9 cellular contexts compared by ENCODE assay signal in genomic region chr17:49997773-49998703, GRCh38. TPM values are rescaled to one million over a fixed set of nuclear protein-coding genes. Genes with fewer than 3 reads are reported as not detected.
DNase-seq lines count a peak whose midpoint lies in the region; ATAC-seq, FAIRE-seq and TF ChIP-seq lines count a peak whose summit lies in the region.
"Had no signal": no experiment of that assay in that cellular context is flagged by ENCODE, and none has a peak within 500 bp of the region (broad histone marks: within the 10 kb centered on the region; RNA-seq: fewer than 3 reads in every experiment).

No MANE protein-coding gene starts in this region.

- no peaks in the 10 kb centered on the region for H3K79me2 ChIP-seq in keratinocyte (ENCODE audit: control insufficient read depth, insufficient read depth, low read length)

- peaks cover 6% of the 10 kb centered on the region for H3K27me3 ChIP-seq in WERI-Rb-1 (ENCODE audit: insufficient read depth, low read depth, severe bottlenecking)
- peaks cover 0 to 30% of the 10 kb centered on the region in 2 donors for H3K27me3 ChIP-seq in breast epithelium
- peaks cover 59% of the 10 kb centered on the region for H3K27me3 ChIP-seq in keratinocyte (ENCODE audit: control insufficient read depth, extremely low read depth, insufficient read depth, low read length)

- DNase-seq in DMS79 (lab: John Stamatoyannopoulos, UW) (peak; percentile 83), NCI-H2196 (lab: John Stamatoyannopoulos, UW; ENCODE audit: unreplicated experiment) (peak; percentile 94), WERI-Rb-1 (peak; percentile 94), breast epithelium (ENCODE audit: low spot score in 2 of 2) (peak; percentile 73 to 84), keratinocyte (ENCODE audit: low read depth, low spot score) (no peak)
- DNase-seq in stimulated activated CD4-positive, alpha-beta T cell treated with anti-CD3 and anti-CD28 coated beads, Interleukin-15, amount 100 ng/mL, for 24 hours = peak; percentile 89

- H3K9me3 ChIP-seq in WERI-Rb-1 (ENCODE audit: severe bottlenecking) = no peaks in the 10 kb centered on the region
- H3K9me3 ChIP-seq in breast epithelium = no peaks in the 10 kb centered on the region
- no peaks in the 10 kb centered on the region for H3K9me3 ChIP-seq in keratinocyte (ENCODE audit: control insufficient read depth, low read depth, low read length)

- dilution Hi-C loops in keratinocyte (cut with MboI; ENCODE audit: extremely low pct_ligation_motif_present, low sequenced_read_pairs) = loop anchor here (10.0 kb wide), 1 partner anchor 113 kb away; no protein-coding TSS in a partner anchor

- TF ChIP-seq POLR2A in breast epithelium (IDR thresholded peaks at IDR 0.05) = no peak

- intact Hi-C loops in breast epithelium (cut with DNase I; ENCODE audit: low total_unique reads) = loop anchor here (10.0 kb wide), 1 partner anchor 443 kb away; no protein-coding TSS in a partner anchor

- H3K9ac ChIP-seq in keratinocyte (ENCODE audit: control insufficient read depth, extremely low read depth, insufficient read depth, low read length) = no peak overlapping the region

- H3K36me3 ChIP-seq in WERI-Rb-1 = no peaks in the 10 kb centered on the region; the same call in 1 of the 2 replicates
- no peaks in the 10 kb centered on the region for H3K36me3 ChIP-seq in breast epithelium
- H3K36me3 ChIP-seq in keratinocyte (ENCODE audit: control insufficient read depth in 2 of 2, extremely low read depth in 1 of 2, insufficient read depth in 2 of 2, low read length in 2 of 2) = no peaks in the 10 kb centered on the region

- H4K20me1 ChIP-seq in keratinocyte (ENCODE audit: control insufficient read depth, extremely low read depth, insufficient read depth, low read length) = no peaks in the 10 kb centered on the region

- H3K27ac ChIP-seq in WERI-Rb-1 (no peak overlapping the region), breast epithelium (no peak overlapping the region), keratinocyte (ENCODE audit: control insufficient read depth, insufficient read depth, low read length) (no peak overlapping the region)

- ATAC-seq in HG02938 (IDR thresholded peaks at IDR 0.05; ENCODE audit: unreplicated experiment) = peak; percentile 61
- no peak for ATAC-seq in HG02623 (IDR thresholded peaks at IDR 0.05; ENCODE audit: unreplicated experiment)

- H3K4me3 ChIP-seq in WERI-Rb-1 (ENCODE audit: low read depth, low read length) (no peak overlapping the region), breast epithelium (no peak overlapping the region), keratinocyte (ENCODE audit: control insufficient read depth in 2 of 3, extremely low read depth in 1 of 3, insufficient read depth in 2 of 3, low read depth in 1 of 3, low read length in 3 of 3) (no peak overlapping the region)

- H3K4me1 ChIP-seq in breast epithelium (peaks cover 0 to 9% of the 10 kb centered on the region in 2 donors), keratinocyte (ENCODE audit: control insufficient read depth, extremely low read depth, insufficient read depth, low read length) (peaks cover 33% of the 10 kb centered on the region)

- peak; percentile 73 for FAIRE-seq in keratinocyte (lab: Jason Lieb, UNC)
- FAIRE-seq: endometrium had no signal

- TF ChIP-seq CTCF in WERI-Rb-1 (IDR thresholded peaks at IDR 0.05; ENCODE audit: low read depth, low read length) (peak; percentile 93), breast epithelium (IDR thresholded peaks at IDR 0.05) (peak; percentile 75 to 95 (median 95)), keratinocyte (optimal IDR thresholded peaks at IDR 0.05 in 1 of 3, IDR thresholded peaks at IDR 0.05 in 1 of 3, conservative IDR thresholded peaks at IDR 0.05 in 1 of 3; ENCODE audit: extremely low read depth in 1 of 3, insufficient read depth in 2 of 3, low read length in 3 of 3) (peak; percentile 84 to 96 (median 85))

- H3K4me2 ChIP-seq in keratinocyte (ENCODE audit: control insufficient read depth, extremely low read depth, insufficient read depth, low read depth, low read length) = peak overlapping the region; percentile 56

- H3K9me1 ChIP-seq in keratinocyte (ENCODE audit: control insufficient read depth, extremely low read depth, insufficient read depth, low read length) = no peaks in the 10 kb centered on the region

- peak overlapping the region; percentile 45 for H2AFZ ChIP-seq in keratinocyte (ENCODE audit: control insufficient read depth, low read length)

RNA-seq across cellular contexts. Expression of gene DLX3, which starts 3.0 kb away (rescaled TPM):
- under 1 TPM in 2 of 3 donors, not detected in 1; 0.44 to 0.98 TPM for total RNA-seq in breast epithelium
- 0.62 to 0.81 TPM (median 0.72 TPM) in 3 replicates for polyA plus RNA-seq in keratinocyte
- polyA plus RNA-seq in keratinocyte (2011; ENCODE audit: low read depth) = 8.7 TPM
- polyA plus RNA-seq in keratinocyte (2011; cell fraction: cytosol; rRNA removed) = 0.97 and 1.3 TPM in 2 replicates
- polyA plus RNA-seq in keratinocyte (2011; cell fraction: nucleus; rRNA removed) = 2.3 and 3.3 TPM in 2 replicates
- polyA plus RNA-seq in keratinocyte (2012; ENCODE audit: low replicate concordance) = 1.6 and 17.5 TPM in 2 replicates
- polyA minus RNA-seq in keratinocyte = 0.64 to 1.8 TPM (median 1.0 TPM) in 3 replicates
- 2.1 TPM for polyA minus RNA-seq in keratinocyte (2011; cell fraction: cytosol; rRNA and poly(A)+ RNA removed)
- 1.1 and 1.3 TPM in 2 replicates for polyA minus RNA-seq in keratinocyte (2011; cell fraction: nucleus; rRNA and poly(A)+ RNA removed)

RNA-seq across cellular contexts. Expression of gene DLX4, which starts 29.0 kb away (rescaled TPM):
- total RNA-seq in breast epithelium = under 1 TPM in 1 of 3 donors, not detected in 2; 0.44 TPM
- polyA plus RNA-seq in keratinocyte = 0.10 to 0.22 TPM (median 0.18 TPM) in 3 replicates
- 0.42 TPM for polyA plus RNA-seq in keratinocyte (2011; ENCODE audit: low read depth)
- polyA plus RNA-seq in keratinocyte (2011; cell fraction: cytosol; rRNA removed) = 0.31 and 0.34 TPM in 2 replicates
- polyA plus RNA-seq in keratinocyte (2011; cell fraction: nucleus; rRNA removed) = 0.32 and 0.77 TPM in 2 replicates
- 0.30 and 0.49 TPM in 2 replicates for polyA plus RNA-seq in keratinocyte (2012; ENCODE audit: low replicate concordance)
- polyA minus RNA-seq in keratinocyte = 0.10 to 1.4 TPM (median 0.23 TPM) in 3 replicates
- 1.7 TPM for polyA minus RNA-seq in keratinocyte (2011; cell fraction: cytosol; rRNA and poly(A)+ RNA removed)
- polyA minus RNA-seq in keratinocyte (2011; cell fraction: nucleus; rRNA and poly(A)+ RNA removed) = 0.62 TPM in 1 of 2 replicates, not detected in the other

RNA-seq across cellular contexts. Expression of gene ITGA3, which starts 57.9 kb away (rescaled TPM):
- 10 to 100 TPM; 10.6 to 67.6 (median 48.5) TPM for total RNA-seq in breast epithelium
- polyA plus RNA-seq in keratinocyte = 427 to 733 TPM (median 708 TPM) in 3 replicates
- 311 TPM for polyA plus RNA-seq in keratinocyte (2011; ENCODE audit: low read depth)
- polyA plus RNA-seq in keratinocyte (2011; cell fraction: cytosol; rRNA removed) = 216 and 405 TPM in 2 replicates
- polyA plus RNA-seq in keratinocyte (2011; cell fraction: nucleus; rRNA removed) = 1,779 and 2,144 TPM in 2 replicates
- polyA plus RNA-seq in keratinocyte (2012; ENCODE audit: low replicate concordance) = 460 and 965 TPM in 2 replicates
- polyA minus RNA-seq in keratinocyte = 1,193 to 2,515 TPM (median 1,361 TPM) in 3 replicates
- 897 TPM for polyA minus RNA-seq in keratinocyte (2011; cell fraction: cytosol; rRNA and poly(A)+ RNA removed)
- 2,521 and 2,609 TPM in 2 replicates for polyA minus RNA-seq in keratinocyte (2011; cell fraction: nucleus; rRNA and poly(A)+ RNA removed)
